32 cellular contexts compared by ENCODE assay signal in the genomic region with DNA sequence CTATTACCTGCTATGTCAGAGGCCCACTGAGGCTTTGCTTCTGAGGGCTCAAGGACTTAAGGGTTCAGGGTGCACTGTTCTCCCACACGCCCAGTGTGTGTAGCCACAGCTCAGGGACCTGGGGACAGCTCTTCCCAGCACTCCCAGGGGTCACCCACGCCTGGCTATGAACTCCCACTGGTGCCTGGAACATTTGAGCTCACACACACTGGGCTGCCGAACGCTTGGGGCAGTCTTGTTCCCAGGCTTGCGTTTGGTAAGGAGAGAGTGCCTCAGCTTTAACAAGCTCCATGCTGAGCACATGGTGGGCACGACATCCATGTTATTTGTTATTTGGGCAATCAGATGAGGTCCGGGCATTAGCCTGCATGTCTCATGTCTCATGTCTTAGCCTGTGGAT. TPM values are rescaled to one million over a fixed set of nuclear protein-coding genes. Genes with fewer than 3 reads are reported as not detected.
DNase-seq lines count a peak whose midpoint lies in the region; ATAC-seq, FAIRE-seq and TF ChIP-seq lines count a peak whose summit lies in the region.
"Had no signal": no experiment of that assay in that cellular context is flagged by ENCODE, and none has a peak within 500 bp of the region (broad histone marks: within the 10 kb centered on the region; RNA-seq: fewer than 3 reads in every experiment).

No MANE protein-coding gene starts in this region.

- H3K23ac ChIP-seq in neuronal stem cell (ENCODE audit: low read depth, low read length, poor library complexity): no peak overlapping the region

- FAIRE-seq in urothelium cell line (lab: Jason Lieb, UNC): peak; percentile 37
- FAIRE-seq: A204.1, GM12878, GM12892, GM18507 had no signal

- no CpG with 5 or more reads among the region's 7 CpGs for WGBS in neuronal stem cell (ENCODE audit: extremely low coverage in 2 of 2, insufficient read length in 2 of 2, insufficient replicate concordance in 1 of 2), 2 donors

- peaks cover 8% of the 10 kb centered on the region for H3K27me3 Mint-ChIP-seq in chondrocyte (ENCODE audit: low read depth)

- ATAC-seq in GM19395 (IDR thresholded peaks at IDR 0.05; ENCODE audit: unreplicated experiment) (no peak), HG02623 (IDR thresholded peaks at IDR 0.05; ENCODE audit: unreplicated experiment) (no peak)
- ATAC-seq: GM12878 had no signal

- no peak overlapping the region for H3K4me3 ChIP-seq in neuronal stem cell (ENCODE audit: low read length in 2 of 2)
- H3K4me3 ChIP-seq: BLaER1, GM12878 had no signal

- no peak overlapping the region for H4K8ac ChIP-seq in neuronal stem cell (ENCODE audit: low read depth, low read length)

- no peak overlapping the region for H2BK12ac ChIP-seq in neuronal stem cell (ENCODE audit: low read length)

- H3K27me3 ChIP-seq in neuronal stem cell (ENCODE audit: control insufficient read depth in 3 of 3, insufficient read depth in 3 of 3, low read depth in 1 of 3, low read length in 3 of 3): peaks cover 0 to 36% (median 2%) of the 10 kb centered on the region in 3 experiments
- H3K27me3 ChIP-seq: BE2C, BLaER1 had no signal

- H3K79me1 ChIP-seq in neuronal stem cell (ENCODE audit: low read depth, low read length): no peaks in the 10 kb centered on the region

- H4K91ac ChIP-seq in neuronal stem cell (ENCODE audit: low read depth, low read length, poor library complexity): no peak overlapping the region

- no peaks in the 10 kb centered on the region for H3K9me3 Mint-ChIP-seq in chondrocyte (ENCODE audit: low read depth)
- H3K9me3 Mint-ChIP-seq: CD4-positive, alpha-beta memory T cell; CD4-positive, CD25-positive, alpha-beta regulatory T cell; CD8-positive, alpha-beta memory T cell had no signal

- no peak overlapping the region for H2BK120ac ChIP-seq in neuronal stem cell (ENCODE audit: low read depth, low read length)

- H3K9ac ChIP-seq in neuronal stem cell (ENCODE audit: low read depth, low read length, poor library complexity): no peak overlapping the region
- H3K9ac ChIP-seq: BLaER1 had no signal

- H2BK5ac ChIP-seq in neuronal stem cell (ENCODE audit: low read length): no peak overlapping the region

- no peaks in the 10 kb centered on the region for H3K4me1 Mint-ChIP-seq in chondrocyte (ENCODE audit: low read depth)
- H3K4me1 Mint-ChIP-seq: CD8-positive, alpha-beta memory T cell had no signal

- no peak overlapping the region for H2AK5ac ChIP-seq in neuronal stem cell (ENCODE audit: low read depth, low read length)

- H3K18ac ChIP-seq in neuronal stem cell (ENCODE audit: low read length): peak overlapping the region; percentile 39

- H3K27ac Mint-ChIP-seq in chondrocyte (ENCODE audit: unreplicated experiment): no peak overlapping the region
- H3K27ac Mint-ChIP-seq: CD14-positive monocyte; CD4-positive, alpha-beta memory T cell; CD4-positive, CD25-positive, alpha-beta regulatory T cell had no signal

- H3K4me1 ChIP-seq in neuronal stem cell (ENCODE audit: control insufficient read depth in 2 of 2, insufficient read depth in 1 of 2, low read depth in 1 of 2, low read length in 2 of 2): peaks cover 0 to 4% of the 10 kb centered on the region in 2 donors
- H3K4me1 ChIP-seq: BE2C had no signal

- H2AFZ ChIP-seq in neuronal stem cell (ENCODE audit: low read length): no peak overlapping the region

- H3K27ac ChIP-seq in neuronal stem cell (replicated peaks; ENCODE audit: low read length): no peak overlapping the region
- H3K27ac ChIP-seq in substantia nigra (ENCODE audit: low read depth, low read length, poor library complexity, severe bottlenecking): no peak overlapping the region
- H3K27ac ChIP-seq: BLaER1 had no signal

- no peaks in the 10 kb centered on the region for H3K36me3 Mint-ChIP-seq in chondrocyte (ENCODE audit: low read depth)
- H3K36me3 Mint-ChIP-seq: CD14-positive monocyte; CD4-positive, alpha-beta memory T cell; CD4-positive, CD25-positive, alpha-beta regulatory T cell; CD8-positive, alpha-beta memory T cell had no signal

- H3K4me2 ChIP-seq in neuronal stem cell (ENCODE audit: insufficient read depth, low read length, poor library complexity, severe bottlenecking): no peak overlapping the region
- H3K4me2 ChIP-seq: BLaER1 had no signal

- no peak overlapping the region for H3K4me3 Mint-ChIP-seq in chondrocyte (ENCODE audit: unreplicated experiment)
- H3K4me3 Mint-ChIP-seq: CD14-positive monocyte; CD4-positive, alpha-beta memory T cell; CD4-positive, CD25-positive, alpha-beta regulatory T cell; CD8-positive, alpha-beta memory T cell had no signal

- H3K4ac ChIP-seq in neuronal stem cell (ENCODE audit: low read length): no peak overlapping the region

- H2BK15ac ChIP-seq in neuronal stem cell (ENCODE audit: low read length): no peak overlapping the region

- DNase-seq in chondrocyte (ENCODE audit: low spot score) (peak; percentile 62), neuronal stem cell (ENCODE audit: low spot score) (no peak), posterior vena cava (ENCODE audit: low spot score) (peak; percentile 51), urothelium cell line (ENCODE audit: low spot score) (no peak), substantia nigra (lab: John Stamatoyannopoulos, UW) (no peak)
- no peak for DNase-seq in activated CD4-positive, alpha-beta T cell treated with anti-CD3 and anti-CD28 coated beads, Interleukin-2, amount 50 U/mL, for 4 hours
- DNase-seq: 8988T; ACHN; BE2C; C1 segment of cervical spinal cord; CD4-positive, alpha-beta memory T cell; CD4-positive, CD25-positive, alpha-beta regulatory T cell; CD8-positive, alpha-beta memory T cell; COR-L47; DMS 273 treated with DMSO at 0.1 percent for 48 hours; DMS153; DMS53; DMS79; DND-41; EL; GDM1 had no signal

- H3K14ac ChIP-seq in neuronal stem cell (ENCODE audit: low read length): peak overlapping the region; percentile 9

- no peak for TF ChIP-seq CTCF in chondrocyte (IDR thresholded peaks at IDR 0.05)

- no peaks in the 10 kb centered on the region for H3K36me3 ChIP-seq in neuronal stem cell (replicated peaks in 1 of 2; ENCODE audit: control insufficient read depth in 2 of 2, insufficient read depth in 2 of 2, low read length in 2 of 2)
- H3K36me3 ChIP-seq: BE2C, BLaER1 had no signal

- no peaks in the 10 kb centered on the region for H3K9me3 ChIP-seq in neuronal stem cell (replicated peaks in 1 of 2; ENCODE audit: control insufficient read depth in 2 of 2, insufficient read depth in 1 of 2, low read depth in 1 of 2, low read length in 2 of 2)
- H3K9me3 ChIP-seq: BE2C, BLaER1 had no signal

- intact Hi-C loops in posterior vena cava (cut with DNase I): no loop called here

RNA-seq across cellular contexts. Expression of gene STUM, which starts 37.6 kb away (rescaled TPM):
- total RNA-seq in chondrocyte (0.27 to 0.67 TPM in 2 of 3 replicates, not detected in the other), posterior vena cava (1 to 10 TPM; 3.9 to 6.8 TPM)
- 0.25 TPM for polyA plus RNA-seq in neuronal stem cell (2013, experiment 1 of 2)
- polyA plus RNA-seq in neuronal stem cell (2013, experiment 2 of 2): 0.28 TPM
- total RNA-seq: CD4-positive, alpha-beta memory T cell; CD4-positive, CD25-positive, alpha-beta regulatory T cell; CD8-positive, alpha-beta memory T cell; Daoy; G401 had no signal
- polyA plus RNA-seq: AG04450, CD14-positive monocyte had no signal

Comparison
In these comparisons a context has a peak if more than half of its experiments do, and no peak if none do; other contexts are left out.
1. DNase-seq: peak in chondrocyte (single experiment) and posterior vena cava (single experiment); none in neuronal stem cell (single experiment), urothelium cell line (single experiment), activated CD4-positive, alpha-beta T cell treated with anti-CD3 and anti-CD28 coated beads, Interleukin-2, amount 50 U/mL, for 4 hours (0 of 2) and substantia nigra (0 of 49).